Comparison of ENCODE assay signal across 17 cellular contexts in genomic region chrX:129938081-129938480, GRCh38.
"Had no signal": no experiment of that assay in that cellular context is flagged by ENCODE, and none has a peak within 500 bp of the region (broad histone marks: within the 10 kb centered on the region; RNA-seq: fewer than 3 reads in every experiment).

No MANE protein-coding gene starts in this region.

- H3K36me3 ChIP-seq: heart right ventricle, tibial artery had no signal

- H3K27ac ChIP-seq: coronary artery, heart right ventricle, tibial artery had no signal

- H3K9me3 Mint-ChIP-seq: activated naive CD4-positive, alpha-beta T cell treated with anti-CD3 and anti-CD28 coated beads for 36 hours; activated naive CD8-positive, alpha-beta T cell treated with anti-CD3 and anti-CD28 coated beads, Interleukin-2, amount 10 ng/mL, durations not matched to agents 7 days and 5 days had no signal

- H3K27ac Mint-ChIP-seq: activated naive CD4-positive, alpha-beta T cell treated with anti-CD3 and anti-CD28 coated beads for 36 hours; activated naive CD8-positive, alpha-beta T cell treated with anti-CD3 and anti-CD28 coated beads, Interleukin-2, amount 10 ng/mL, durations not matched to agents 7 days and 5 days; nephron had no signal

- H3K36me3 Mint-ChIP-seq: activated naive CD8-positive, alpha-beta T cell treated with anti-CD3 and anti-CD28 coated beads, Interleukin-2, amount 10 ng/mL, durations not matched to agents 7 days and 5 days had no signal

- H3K27me3 ChIP-seq: tibial artery had no signal

- H3K4me1 ChIP-seq: heart right ventricle, tibial artery had no signal

- DNase-seq: activated naive CD4-positive, alpha-beta T cell treated with anti-CD3 and anti-CD28 coated beads for 36 hours; activated naive CD8-positive, alpha-beta T cell treated with anti-CD3 and anti-CD28 coated beads, Interleukin-2, amount 10 ng/mL, durations not matched to agents 7 days and 5 days; activated T-cell treated with anti-CD3 and anti-CD28 coated beads, Interleukin-2, amount 50 U/mL, for 48 hours; amniotic stem cell; cerebellar nuclear complex; foreskin fibroblast; heart right ventricle; left colon; mesenchymal stem cell; occipital lobe; stimulated activated CD4-positive, alpha-beta T cell treated with anti-CD3 and anti-CD28 coated beads, Interleukin-4, amount 100 ng/mL, for 24 hours; stimulated activated naive CD4-positive, alpha-beta T cell treated with Interleukin-2 at 50 U/mL for 16 hours; T-helper 1 cell; T-helper 9 cell; tibial artery had no signal

- H3K4me3 Mint-ChIP-seq: activated naive CD4-positive, alpha-beta T cell treated with anti-CD3 and anti-CD28 coated beads for 36 hours; activated naive CD8-positive, alpha-beta T cell treated with anti-CD3 and anti-CD28 coated beads, Interleukin-2, amount 10 ng/mL, durations not matched to agents 7 days and 5 days; nephron had no signal

- ATAC-seq: heart right ventricle, left colon had no signal

- H3K4me3 ChIP-seq: coronary artery, heart right ventricle, tibial artery had no signal

- H3K9me3 ChIP-seq: heart right ventricle, tibial artery had no signal
